Comparison of ENCODE assay signal across 8 cellular contexts in the genomic region with DNA sequence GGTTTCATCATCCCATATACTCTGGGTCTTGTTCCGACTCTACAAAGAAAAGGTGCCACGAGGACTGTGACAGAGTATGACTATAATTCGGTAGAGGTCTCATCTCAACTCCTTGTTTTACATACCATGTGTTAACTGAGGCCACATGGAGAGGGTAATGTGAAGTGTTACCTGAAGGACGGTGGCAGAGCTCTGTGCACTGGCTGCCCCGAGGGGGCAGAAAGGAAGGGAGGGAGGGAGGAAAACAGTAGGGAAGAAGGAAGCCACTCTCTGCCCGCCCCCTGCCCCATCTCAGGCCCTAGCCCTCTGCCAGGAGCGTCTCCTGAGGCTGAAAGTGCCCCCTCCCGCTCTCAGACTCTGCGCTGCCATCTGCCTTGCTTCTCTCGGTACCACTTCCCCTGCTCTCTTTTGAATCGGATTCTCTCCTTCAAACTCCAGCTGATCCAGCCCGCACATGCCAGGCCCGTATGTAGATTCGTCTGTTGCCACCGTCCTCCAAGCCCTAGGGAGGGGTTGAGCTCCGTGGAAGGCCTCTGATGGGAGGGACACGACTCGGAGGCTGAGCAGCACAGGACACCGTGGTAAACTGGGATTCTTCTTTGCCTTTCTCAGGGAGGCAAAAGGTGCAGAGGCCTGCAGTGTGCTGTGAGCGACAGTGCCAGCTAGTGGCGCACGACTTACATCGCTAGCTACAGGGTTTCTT.
DNase-seq lines count a peak whose midpoint lies in the region; ATAC-seq, FAIRE-seq and TF ChIP-seq lines count a peak whose summit lies in the region.

No MANE protein-coding gene starts in this region.

- H3K27ac ChIP-seq in PC-9 = no peak overlapping the region
- H3K27ac ChIP-seq in gastroesophageal sphincter = peak overlapping the region in 3 of 4 donors; percentile 63 to 83 (median 82)
- no peak overlapping the region for H3K27ac ChIP-seq in stomach smooth muscle (ENCODE audit: low read length)

- H2AFZ ChIP-seq in PC-9 = no peak overlapping the region

- no TSS peak for BruUV-seq in PC-9 (replicated peaks; lab: Mats Ljungman, UMichigan)

- peak overlapping the region; percentile 60 to 62 for H3K9ac ChIP-seq in stomach smooth muscle (ENCODE audit: low read length in 2 of 2)

- TF ChIP-seq CTCF in D721Med (IDR thresholded peaks at IDR 0.05; ENCODE audit: insufficient read depth, missing control alignments) (peak; percentile 76), PC-9 (conservative IDR thresholded peaks at IDR 0.05) (peak; percentile 44; the same call in 1 of the 2 replicates), gastroesophageal sphincter (IDR thresholded peaks at IDR 0.05) (peak; percentile 48 to 87 (median 76))

- 18 to 31% methylated on average over 10 to 19 of the region's 23 CpGs for WGBS in gastroesophageal sphincter (ENCODE audit: low coverage in 1 of 2), 2 donors

- 0 out of 2 replicates have a peak overlapping the region, but pooled peaks have one; percentile 28 for H3K4me2 ChIP-seq in PC-9

- H3K79me2 ChIP-seq in PC-9 (ENCODE audit: low read depth) = no peaks in the 10 kb centered on the region

- intact Hi-C loops in PC-9 (cut with micrococcal nuclease; ENCODE audit: unreplicated experiment) = no loop called here

- POLR2A ChIA-PET in PC-9 (lab: Charles Lee; ENCODE audit: unreplicated experiment) = no interaction called here

- TF ChIP-seq EP300 in gastroesophageal sphincter (IDR thresholded peaks at IDR 0.05) = no peak

- H3K27me3 ChIP-seq in PC-9 (ENCODE audit: insufficient read depth, low read depth) = no peaks in the 10 kb centered on the region
- no peaks in the 10 kb centered on the region for H3K27me3 ChIP-seq in gastroesophageal sphincter
- no peaks in the 10 kb centered on the region for H3K27me3 ChIP-seq in stomach smooth muscle (ENCODE audit: control insufficient read depth in 1 of 2, insufficient read depth in 2 of 2, low read length in 2 of 2)

- ATAC-seq in HG02884 (IDR thresholded peaks at IDR 0.05; ENCODE audit: unreplicated experiment) (peak; percentile 92), gastroesophageal sphincter (peak; percentile 93)

- CTCF ChIA-PET in PC-9 (lab: Charles Lee) = no interaction called here

- H4K20me1 ChIP-seq in PC-9 (ENCODE audit: insufficient read depth) = no peaks in the 10 kb centered on the region

- H3K36me3 ChIP-seq in PC-9 (ENCODE audit: low read depth) (no peaks in the 10 kb centered on the region), gastroesophageal sphincter (no peaks in the 10 kb centered on the region), stomach smooth muscle (ENCODE audit: control insufficient read depth in 2 of 2, insufficient read depth in 2 of 2, low read length in 2 of 2) (no peaks in the 10 kb centered on the region)

- H3K4me3 ChIP-seq in PC-9 = no peak overlapping the region
- H3K4me3 ChIP-seq in gastroesophageal sphincter = peak overlapping the region in 1 of 2 donors; percentile 37
- H3K4me3 ChIP-seq in stomach smooth muscle (ENCODE audit: low read length in 2 of 2) = peak overlapping the region; percentile 67 to 73

- H3K4me1 ChIP-seq in PC-9 (replicated peaks; ENCODE audit: insufficient read depth) (no peaks in the 10 kb centered on the region), gastroesophageal sphincter (peaks cover 0 to 18% (median 7%) of the 10 kb centered on the region in 3 donors), stomach smooth muscle (ENCODE audit: control insufficient read depth, insufficient read depth, low read length) (peaks cover 12% of the 10 kb centered on the region)

- H3K9me3 ChIP-seq in PC-9 (ENCODE audit: insufficient read depth, low read depth) = no peaks in the 10 kb centered on the region
- H3K9me3 ChIP-seq in gastroesophageal sphincter = no peaks in the 10 kb centered on the region
- H3K9me3 ChIP-seq in stomach smooth muscle (ENCODE audit: control insufficient read depth in 2 of 2, low read length in 2 of 2) = no peaks in the 10 kb centered on the region

- no peaks in the 10 kb centered on the region for H3F3A ChIP-seq in PC-9 (ENCODE audit: insufficient read depth, low read depth)

- FAIRE-seq in D721Med (lab: Jason Lieb, UNC) = no peak
- FAIRE-seq in GM19239 (lab: Jason Lieb, UNC) = no peak

- DNase-seq in D721Med (ENCODE audit: insufficient read length, low spot score) (peak; percentile 60), PC-9 (no peak), occipital lobe (lab: John Stamatoyannopoulos, UW) (peak; percentile 29), GM19239 (ENCODE audit: insufficient read length, low spot score) (no peak)
- peak; percentile 42 for DNase-seq in activated T-helper 9 cell treated with anti-CD3 and anti-CD28 coated beads, Interleukin-2, amount 50 U/mL, for 16 hours (ENCODE audit: low read depth)

- TF ChIP-seq POLR2A in gastroesophageal sphincter (IDR thresholded peaks at IDR 0.05) = no peak

- no peaks in the 10 kb centered on the region for H3K9me2 ChIP-seq in PC-9 (ENCODE audit: insufficient read depth)

Comparison
In these comparisons a context has a peak if more than half of its experiments do, and no peak if none do; other contexts are left out.
1. DNase-seq: peak in D721Med (single experiment), activated T-helper 9 cell treated with anti-CD3 and anti-CD28 coated beads, Interleukin-2, amount 50 U/mL, for 16 hours (single experiment) and occipital lobe (single experiment); none in PC-9 (0 of 2) and GM19239 (single experiment).
2. H3K27ac ChIP-seq: peak in gastroesophageal sphincter (3 of 4); none in PC-9 (single experiment) and stomach smooth muscle (single experiment).
3. Peak in every context shown above with its lines, with median percentiles within 50 percentile points of each other: CTCF ChIP-seq.